21 cellular contexts compared by ENCODE assay signal in the genomic region with DNA sequence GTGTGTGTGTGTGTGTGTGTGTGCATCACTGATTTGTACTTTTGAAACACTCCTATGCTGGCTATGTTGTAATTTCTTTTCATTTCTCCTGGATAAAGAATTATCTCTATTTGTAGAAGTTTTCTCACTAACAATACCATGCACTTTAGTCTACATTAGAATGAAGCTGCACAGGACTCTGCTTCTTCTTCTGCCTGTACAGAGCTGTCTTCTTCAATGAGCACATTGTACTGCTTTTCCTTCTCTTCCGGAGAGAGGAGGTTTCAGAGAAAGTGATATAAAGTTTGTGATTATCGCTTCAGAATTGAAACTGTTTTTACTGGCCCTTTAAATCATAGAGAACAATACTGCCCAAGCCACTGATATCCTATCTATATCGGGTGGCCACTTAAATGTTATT.
"Had no signal": no experiment of that assay in that cellular context is flagged by ENCODE, and none has a peak within 500 bp of the region (broad histone marks: within the 10 kb centered on the region; RNA-seq: fewer than 3 reads in every experiment).

No MANE protein-coding gene starts in this region.

- H3K36me3 ChIP-seq: esophagus muscularis mucosa, gastrocnemius medialis, left lung, prostate gland, right atrium auricular region, sigmoid colon, tibial artery had no signal

- ATAC-seq: gastrocnemius medialis; left cardiac atrium; left lung; naive thymus-derived CD4-positive, alpha-beta T cell; stimulated activated memory B cell treated with anti-CD40 and anti-IgM and Interleukin-4, amounts not matched to agents 10 μg/mL and 1 μg/mL and 100 μg/mL, for 72 hours; stimulated activated naive CD8-positive, alpha-beta T cell treated with anti-CD3 and anti-CD28 coated beads, Interleukin-15, Interleukin-2, amounts not matched to agents 100 U/mL and 50 U/mL, for 24 hours had no signal

- H3K4me1 ChIP-seq: gastrocnemius medialis, left lung, prostate gland, right atrium auricular region, testis had no signal

- H3K4me3 ChIP-seq: coronary artery, esophagus muscularis mucosa, gastrocnemius medialis, left lung, prostate gland, right atrium auricular region, sigmoid colon, testis, tibial artery had no signal

- H3K27me3 ChIP-seq: esophagus muscularis mucosa, gastrocnemius medialis, left lung, right atrium auricular region, sigmoid colon, testis, tibial artery had no signal

- H3K9me3 ChIP-seq: esophagus muscularis mucosa, gastrocnemius medialis, left lung, prostate gland, right atrium auricular region, sigmoid colon, testis, tibial artery had no signal

- DNase-seq: dermis blood vessel endothelial cell; effector memory CD4-positive, alpha-beta T cell; gastrocnemius medialis; head of caudate nucleus; left cardiac atrium; left lung; mesendoderm; midbrain; naive thymus-derived CD4-positive, alpha-beta T cell; nephron progenitor cell; sigmoid colon; stimulated activated CD4-positive, alpha-beta T cell treated with anti-CD3 and anti-CD28 coated beads, Interleukin-4, amount 100 ng/mL, for 4 hours; stimulated activated naive CD8-positive, alpha-beta T cell treated with anti-CD3 and anti-CD28 coated beads, Interleukin-15, Interleukin-2, amounts not matched to agents 100 U/mL and 50 U/mL, for 24 hours; substantia nigra; testis; tibial artery had no signal

- H3K27ac ChIP-seq: coronary artery, esophagus muscularis mucosa, gastrocnemius medialis, left lung, prostate gland, right atrium auricular region, sigmoid colon, testis, tibial artery had no signal
